ENCODE assay signal across 1 cellular context in the genomic region with DNA sequence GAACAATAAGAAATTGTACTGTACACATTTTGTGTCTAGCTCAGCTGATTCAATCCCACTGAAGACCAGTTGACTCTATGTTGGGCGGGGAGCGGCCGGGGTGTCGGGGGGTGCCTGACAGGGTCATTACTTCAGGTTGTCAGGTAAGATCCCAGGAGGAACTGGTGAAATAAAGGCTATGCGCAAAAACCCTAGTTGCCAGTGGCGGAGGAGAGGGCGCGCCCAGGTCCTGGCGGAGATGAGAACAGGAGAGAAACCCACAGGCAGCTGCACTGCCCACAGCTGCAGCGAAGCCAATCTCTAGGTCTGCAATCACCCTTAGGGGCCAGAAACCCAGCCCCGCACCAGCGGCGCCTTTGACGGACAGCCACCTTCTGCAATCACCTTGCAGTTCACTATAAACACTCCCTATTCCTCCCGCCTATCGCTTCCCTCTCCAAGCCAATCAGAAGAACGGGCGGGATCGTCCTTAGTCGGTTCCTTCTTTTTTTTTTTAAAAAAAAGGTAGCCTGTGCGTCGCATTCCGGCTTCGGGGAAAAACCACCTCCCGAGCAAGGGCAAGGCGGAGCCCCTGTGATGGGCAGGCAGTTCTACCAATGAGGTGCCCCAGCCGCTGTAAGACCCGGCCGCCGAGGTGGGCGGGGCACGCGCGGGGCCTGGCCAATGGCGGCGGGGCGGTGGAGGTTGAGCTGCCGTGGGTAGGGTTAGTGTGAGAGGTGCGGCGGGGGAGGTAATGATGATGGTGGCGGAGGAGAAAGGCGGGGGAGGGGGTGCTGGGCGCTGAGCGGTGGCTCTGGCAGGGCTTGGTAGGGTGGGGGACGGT.
TF ChIP-seq lines count a peak whose summit lies in the region.

A gene (plus strand): TSS at position 707 of the 823 bp plus-strand sequence. CDS start 1,479 bp downstream, outside the sequence.

TF ChIP-seq in HepG2, 621 proteins besides CTCF, POLR2A, EP300 and RAD21 (continued from another document and continues in another):
- TF ChIP-seq, protein P1, sequence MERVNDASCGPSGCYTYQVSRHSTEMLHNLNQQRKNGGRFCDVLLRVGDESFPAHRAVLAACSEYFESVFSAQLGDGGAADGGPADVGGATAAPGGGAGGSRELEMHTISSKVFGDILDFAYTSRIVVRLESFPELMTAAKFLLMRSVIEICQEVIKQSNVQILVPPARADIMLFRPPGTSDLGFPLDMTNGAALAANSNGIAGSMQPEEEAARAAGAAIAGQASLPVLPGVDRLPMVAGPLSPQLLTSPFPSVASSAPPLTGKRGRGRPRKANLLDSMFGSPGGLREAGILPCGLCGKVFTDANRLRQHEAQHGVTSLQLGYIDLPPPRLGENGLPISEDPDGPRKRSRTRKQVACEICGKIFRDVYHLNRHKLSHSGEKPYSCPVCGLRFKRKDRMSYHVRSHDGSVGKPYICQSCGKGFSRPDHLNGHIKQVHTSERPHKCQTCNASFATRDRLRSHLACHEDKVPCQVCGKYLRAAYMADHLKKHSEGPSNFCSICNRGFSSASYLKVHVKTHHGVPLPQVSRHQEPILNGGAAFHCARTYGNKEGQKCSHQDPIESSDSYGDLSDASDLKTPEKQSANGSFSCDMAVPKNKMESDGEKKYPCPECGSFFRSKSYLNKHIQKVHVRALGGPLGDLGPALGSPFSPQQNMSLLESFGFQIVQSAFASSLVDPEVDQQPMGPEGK (CRISPR knock-in tag; IDR thresholded peaks at IDR 0.05), result peak; percentile 23
- TF ChIP-seq ZNF614 (CRISPR knock-in tag; IDR thresholded peaks at IDR 0.05; ENCODE audit: borderline replicate concordance), result peak; percentile 91
- TF ChIP-seq, protein P2, sequence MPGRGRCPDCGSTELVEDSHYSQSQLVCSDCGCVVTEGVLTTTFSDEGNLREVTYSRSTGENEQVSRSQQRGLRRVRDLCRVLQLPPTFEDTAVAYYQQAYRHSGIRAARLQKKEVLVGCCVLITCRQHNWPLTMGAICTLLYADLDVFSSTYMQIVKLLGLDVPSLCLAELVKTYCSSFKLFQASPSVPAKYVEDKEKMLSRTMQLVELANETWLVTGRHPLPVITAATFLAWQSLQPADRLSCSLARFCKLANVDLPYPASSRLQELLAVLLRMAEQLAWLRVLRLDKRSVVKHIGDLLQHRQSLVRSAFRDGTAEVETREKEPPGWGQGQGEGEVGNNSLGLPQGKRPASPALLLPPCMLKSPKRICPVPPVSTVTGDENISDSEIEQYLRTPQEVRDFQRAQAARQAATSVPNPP (CRISPR knock-in tag; IDR thresholded peaks at IDR 0.05), result no peak
- no peak for TF ChIP-seq JUN (CRISPR knock-in tag; IDR thresholded peaks at IDR 0.05)
- TF ChIP-seq, protein P3, sequence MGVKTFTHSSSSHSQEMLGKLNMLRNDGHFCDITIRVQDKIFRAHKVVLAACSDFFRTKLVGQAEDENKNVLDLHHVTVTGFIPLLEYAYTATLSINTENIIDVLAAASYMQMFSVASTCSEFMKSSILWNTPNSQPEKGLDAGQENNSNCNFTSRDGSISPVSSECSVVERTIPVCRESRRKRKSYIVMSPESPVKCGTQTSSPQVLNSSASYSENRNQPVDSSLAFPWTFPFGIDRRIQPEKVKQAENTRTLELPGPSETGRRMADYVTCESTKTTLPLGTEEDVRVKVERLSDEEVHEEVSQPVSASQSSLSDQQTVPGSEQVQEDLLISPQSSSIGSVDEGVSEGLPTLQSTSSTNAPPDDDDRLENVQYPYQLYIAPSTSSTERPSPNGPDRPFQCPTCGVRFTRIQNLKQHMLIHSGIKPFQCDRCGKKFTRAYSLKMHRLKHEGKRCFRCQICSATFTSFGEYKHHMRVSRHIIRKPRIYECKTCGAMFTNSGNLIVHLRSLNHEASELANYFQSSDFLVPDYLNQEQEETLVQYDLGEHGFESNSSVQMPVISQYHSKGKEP (CRISPR knock-in tag; IDR thresholded peaks at IDR 0.05), result no peak
- TF ChIP-seq, protein P4, sequence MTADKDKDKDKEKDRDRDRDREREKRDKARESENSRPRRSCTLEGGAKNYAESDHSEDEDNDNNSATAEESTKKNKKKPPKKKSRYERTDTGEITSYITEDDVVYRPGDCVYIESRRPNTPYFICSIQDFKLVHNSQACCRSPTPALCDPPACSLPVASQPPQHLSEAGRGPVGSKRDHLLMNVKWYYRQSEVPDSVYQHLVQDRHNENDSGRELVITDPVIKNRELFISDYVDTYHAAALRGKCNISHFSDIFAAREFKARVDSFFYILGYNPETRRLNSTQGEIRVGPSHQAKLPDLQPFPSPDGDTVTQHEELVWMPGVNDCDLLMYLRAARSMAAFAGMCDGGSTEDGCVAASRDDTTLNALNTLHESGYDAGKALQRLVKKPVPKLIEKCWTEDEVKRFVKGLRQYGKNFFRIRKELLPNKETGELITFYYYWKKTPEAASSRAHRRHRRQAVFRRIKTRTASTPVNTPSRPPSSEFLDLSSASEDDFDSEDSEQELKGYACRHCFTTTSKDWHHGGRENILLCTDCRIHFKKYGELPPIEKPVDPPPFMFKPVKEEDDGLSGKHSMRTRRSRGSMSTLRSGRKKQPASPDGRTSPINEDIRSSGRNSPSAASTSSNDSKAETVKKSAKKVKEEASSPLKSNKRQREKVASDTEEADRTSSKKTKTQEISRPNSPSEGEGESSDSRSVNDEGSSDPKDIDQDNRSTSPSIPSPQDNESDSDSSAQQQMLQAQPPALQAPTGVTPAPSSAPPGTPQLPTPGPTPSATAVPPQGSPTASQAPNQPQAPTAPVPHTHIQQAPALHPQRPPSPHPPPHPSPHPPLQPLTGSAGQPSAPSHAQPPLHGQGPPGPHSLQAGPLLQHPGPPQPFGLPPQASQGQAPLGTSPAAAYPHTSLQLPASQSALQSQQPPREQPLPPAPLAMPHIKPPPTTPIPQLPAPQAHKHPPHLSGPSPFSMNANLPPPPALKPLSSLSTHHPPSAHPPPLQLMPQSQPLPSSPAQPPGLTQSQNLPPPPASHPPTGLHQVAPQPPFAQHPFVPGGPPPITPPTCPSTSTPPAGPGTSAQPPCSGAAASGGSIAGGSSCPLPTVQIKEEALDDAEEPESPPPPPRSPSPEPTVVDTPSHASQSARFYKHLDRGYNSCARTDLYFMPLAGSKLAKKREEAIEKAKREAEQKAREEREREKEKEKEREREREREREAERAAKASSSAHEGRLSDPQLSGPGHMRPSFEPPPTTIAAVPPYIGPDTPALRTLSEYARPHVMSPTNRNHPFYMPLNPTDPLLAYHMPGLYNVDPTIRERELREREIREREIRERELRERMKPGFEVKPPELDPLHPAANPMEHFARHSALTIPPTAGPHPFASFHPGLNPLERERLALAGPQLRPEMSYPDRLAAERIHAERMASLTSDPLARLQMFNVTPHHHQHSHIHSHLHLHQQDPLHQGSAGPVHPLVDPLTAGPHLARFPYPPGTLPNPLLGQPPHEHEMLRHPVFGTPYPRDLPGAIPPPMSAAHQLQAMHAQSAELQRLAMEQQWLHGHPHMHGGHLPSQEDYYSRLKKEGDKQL (CRISPR knock-in tag; IDR thresholded peaks at IDR 0.05; ENCODE audit: low read depth), result no peak
- no peak for TF ChIP-seq NR2F6 (IDR thresholded peaks at IDR 0.05)
- no peak for TF ChIP-seq NR2F6 (CRISPR knock-in tag; IDR thresholded peaks at IDR 0.05)
- no peak for TF ChIP-seq HNRNPH1 (optimal IDR thresholded peaks at IDR 0.05; ENCODE audit: low read depth, low read length)
- TF ChIP-seq CBFB (CRISPR knock-in tag; IDR thresholded peaks at IDR 0.05), result peak; percentile 63; the same call in 1 of the 2 replicates
- TF ChIP-seq HDAC6 (IDR thresholded peaks at IDR 0.05; ENCODE audit: low read depth, low read length), result no peak
- TF ChIP-seq NR2C2 (CRISPR knock-in tag; IDR thresholded peaks at IDR 0.05; ENCODE audit: borderline replicate concordance), result peak; percentile 50
- peak; percentile 98 for TF ChIP-seq POGZ (CRISPR knock-in tag; IDR thresholded peaks at IDR 0.05)
- TF ChIP-seq HMG20A (CRISPR knock-in tag; IDR thresholded peaks at IDR 0.05; ENCODE audit: borderline replicate concordance), result peak; percentile 38; the same call in 1 of the 2 replicates
- TF ChIP-seq EEA1 (CRISPR knock-in tag; IDR thresholded peaks at IDR 0.05; ENCODE audit: borderline replicate concordance), result 0 out of 2 replicates have a peak, but pooled peaks have one; percentile 4
- peak; percentile 58; the same call in 1 of the 2 replicates for TF ChIP-seq ZNF598 (CRISPR knock-in tag; IDR thresholded peaks at IDR 0.05; ENCODE audit: borderline replicate concordance)
- TF ChIP-seq, protein P5, sequence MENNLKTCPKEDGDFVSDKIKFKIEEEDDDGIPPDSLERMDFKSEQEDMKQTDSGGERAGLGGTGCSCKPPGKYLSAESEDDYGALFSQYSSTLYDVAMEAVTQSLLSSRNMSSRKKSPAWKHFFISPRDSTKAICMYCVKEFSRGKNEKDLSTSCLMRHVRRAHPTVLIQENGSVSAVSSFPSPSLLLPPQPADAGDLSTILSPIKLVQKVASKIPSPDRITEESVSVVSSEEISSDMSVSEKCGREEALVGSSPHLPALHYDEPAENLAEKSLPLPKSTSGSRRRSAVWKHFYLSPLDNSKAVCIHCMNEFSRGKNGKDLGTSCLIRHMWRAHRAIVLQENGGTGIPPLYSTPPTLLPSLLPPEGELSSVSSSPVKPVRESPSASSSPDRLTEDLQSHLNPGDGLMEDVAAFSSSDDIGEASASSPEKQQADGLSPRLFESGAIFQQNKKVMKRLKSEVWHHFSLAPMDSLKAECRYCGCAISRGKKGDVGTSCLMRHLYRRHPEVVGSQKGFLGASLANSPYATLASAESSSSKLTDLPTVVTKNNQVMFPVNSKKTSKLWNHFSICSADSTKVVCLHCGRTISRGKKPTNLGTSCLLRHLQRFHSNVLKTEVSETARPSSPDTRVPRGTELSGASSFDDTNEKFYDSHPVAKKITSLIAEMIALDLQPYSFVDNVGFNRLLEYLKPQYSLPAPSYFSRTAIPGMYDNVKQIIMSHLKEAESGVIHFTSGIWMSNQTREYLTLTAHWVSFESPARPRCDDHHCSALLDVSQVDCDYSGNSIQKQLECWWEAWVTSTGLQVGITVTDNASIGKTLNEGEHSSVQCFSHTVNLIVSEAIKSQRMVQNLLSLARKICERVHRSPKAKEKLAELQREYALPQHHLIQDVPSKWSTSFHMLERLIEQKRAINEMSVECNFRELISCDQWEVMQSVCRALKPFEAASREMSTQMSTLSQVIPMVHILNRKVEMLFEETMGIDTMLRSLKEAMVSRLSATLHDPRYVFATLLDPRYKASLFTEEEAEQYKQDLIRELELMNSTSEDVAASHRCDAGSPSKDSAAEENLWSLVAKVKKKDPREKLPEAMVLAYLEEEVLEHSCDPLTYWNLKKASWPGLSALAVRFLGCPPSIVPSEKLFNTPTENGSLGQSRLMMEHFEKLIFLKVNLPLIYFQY (CRISPR knock-in tag; IDR thresholded peaks at IDR 0.05; ENCODE audit: borderline replicate concordance), result no peak
- TF ChIP-seq, protein P6, sequence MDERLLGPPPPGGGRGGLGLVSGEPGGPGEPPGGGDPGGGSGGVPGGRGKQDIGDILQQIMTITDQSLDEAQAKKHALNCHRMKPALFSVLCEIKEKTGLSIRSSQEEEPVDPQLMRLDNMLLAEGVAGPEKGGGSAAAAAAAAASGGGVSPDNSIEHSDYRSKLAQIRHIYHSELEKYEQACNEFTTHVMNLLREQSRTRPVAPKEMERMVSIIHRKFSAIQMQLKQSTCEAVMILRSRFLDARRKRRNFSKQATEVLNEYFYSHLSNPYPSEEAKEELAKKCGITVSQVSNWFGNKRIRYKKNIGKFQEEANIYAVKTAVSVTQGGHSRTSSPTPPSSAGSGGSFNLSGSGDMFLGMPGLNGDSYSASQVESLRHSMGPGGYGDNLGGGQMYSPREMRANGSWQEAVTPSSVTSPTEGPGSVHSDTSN (CRISPR knock-in tag; IDR thresholded peaks at IDR 0.05), result peak; percentile 98
- no peak for TF ChIP-seq KDM1A (CRISPR knock-in tag; IDR thresholded peaks at IDR 0.05)
- TF ChIP-seq ZNF674 (CRISPR knock-in tag; IDR thresholded peaks at IDR 0.05; ENCODE audit: low read depth), result 0 out of 2 replicates have a peak, but pooled peaks have one; percentile 11
- no peak for TF ChIP-seq FLYWCH1 (CRISPR knock-in tag; IDR thresholded peaks at IDR 0.05)
- peak; percentile 81; the same call in 1 of the 2 replicates for TF ChIP-seq SIN3A (IDR thresholded peaks at IDR 0.05; ENCODE audit: borderline replicate concordance, low read depth, low read length)
- TF ChIP-seq, protein P7, sequence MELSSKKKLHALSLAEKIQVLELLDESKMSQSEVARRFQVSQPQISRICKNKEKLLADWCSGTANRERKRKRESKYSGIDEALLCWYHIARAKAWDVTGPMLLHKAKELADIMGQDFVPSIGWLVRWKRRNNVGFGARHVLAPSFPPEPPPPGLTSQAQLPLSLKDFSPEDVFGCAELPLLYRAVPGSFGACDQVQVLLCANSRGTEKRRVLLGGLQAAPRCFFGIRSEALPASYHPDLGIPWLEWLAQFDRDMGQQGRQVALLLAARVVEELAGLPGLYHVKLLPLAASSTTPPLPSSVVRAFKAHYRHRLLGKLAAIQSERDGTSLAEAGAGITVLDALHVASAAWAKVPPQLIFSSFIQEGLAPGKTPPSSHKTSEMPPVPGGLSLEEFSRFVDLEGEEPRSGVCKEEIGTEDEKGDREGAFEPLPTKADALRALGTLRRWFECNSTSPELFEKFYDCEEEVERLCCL (CRISPR knock-in tag; IDR thresholded peaks at IDR 0.05; ENCODE audit: borderline replicate concordance), result 0 out of 2 replicates have a peak, but pooled peaks have one; percentile 50
- no peak for TF ChIP-seq ONECUT2 (CRISPR knock-in tag; IDR thresholded peaks at IDR 0.05)
- TF ChIP-seq ZNF234 (CRISPR knock-in tag; conservative IDR thresholded peaks at IDR 0.05), result no peak
- peak; percentile 64; the same call in 1 of the 2 replicates for TF ChIP-seq SMAD1 (CRISPR knock-in tag; IDR thresholded peaks at IDR 0.05; ENCODE audit: borderline replicate concordance, low read depth)
- TF ChIP-seq HES4 (CRISPR knock-in tag; IDR thresholded peaks at IDR 0.05; ENCODE audit: borderline replicate concordance), result no peak
- no peak for TF ChIP-seq GPN1 (CRISPR knock-in tag; IDR thresholded peaks at IDR 0.05; ENCODE audit: borderline replicate concordance)
- no peak for TF ChIP-seq ZNF446 (CRISPR knock-in tag; IDR thresholded peaks at IDR 0.05)
- TF ChIP-seq MAF1 (CRISPR knock-in tag; IDR thresholded peaks at IDR 0.05; ENCODE audit: borderline replicate concordance), result no peak
- no peak for TF ChIP-seq ZNF615 (CRISPR knock-in tag; IDR thresholded peaks at IDR 0.05; ENCODE audit: borderline replicate concordance)
- TF ChIP-seq, protein P8, sequence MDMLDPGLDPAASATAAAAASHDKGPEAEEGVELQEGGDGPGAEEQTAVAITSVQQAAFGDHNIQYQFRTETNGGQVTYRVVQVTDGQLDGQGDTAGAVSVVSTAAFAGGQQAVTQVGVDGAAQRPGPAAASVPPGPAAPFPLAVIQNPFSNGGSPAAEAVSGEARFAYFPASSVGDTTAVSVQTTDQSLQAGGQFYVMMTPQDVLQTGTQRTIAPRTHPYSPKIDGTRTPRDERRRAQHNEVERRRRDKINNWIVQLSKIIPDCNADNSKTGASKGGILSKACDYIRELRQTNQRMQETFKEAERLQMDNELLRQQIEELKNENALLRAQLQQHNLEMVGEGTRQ (IDR thresholded peaks at IDR 0.05; ENCODE audit: low read depth, low read length), result 0 out of 2 replicates have a peak, but pooled peaks have one; percentile 29
- TF ChIP-seq, protein P8 (CRISPR knock-in tag; IDR thresholded peaks at IDR 0.05; ENCODE audit: borderline replicate concordance), result no peak; the same call in 1 of the 2 replicates
